ENCODE assay signal across 22 cellular contexts in genomic region chr1:222161676-222162075, GRCh38.
"Had no signal": no experiment of that assay in that cellular context is flagged by ENCODE, and none has a peak within 500 bp of the region (broad histone marks: within the 10 kb centered on the region; RNA-seq: fewer than 3 reads in every experiment).

No MANE protein-coding gene starts in this region.

- H3K27ac ChIP-seq: brain microvascular endothelial cell, colonic mucosa, heart left ventricle, neural progenitor cell, prostate gland, testis, VCaP had no signal

- H3K27me3 ChIP-seq: brain microvascular endothelial cell, colonic mucosa, heart left ventricle, neural progenitor cell, testis had no signal

- DNase-seq: activated CD4-positive, alpha-beta T cell treated with anti-CD3 and anti-CD28 coated beads, Interleukin-2, amount 50 U/mL, for 48 hours; brain microvascular endothelial cell; colonic mucosa; foreskin melanocyte; heart left ventricle; kidney glomerular epithelial cell; left ventricle myocardium superior; naive thymus-derived CD4-positive, alpha-beta T cell; right cardiac atrium; small intestine; stimulated activated CD4-positive, alpha-beta T cell treated with anti-CD3 and anti-CD28 coated beads, Interleukin-15, amount 100 ng/mL, for 24 hours; stimulated activated CD4-positive, alpha-beta T cell treated with anti-CD3 and anti-CD28 coated beads, Interleukin-2, amount 100 ng/mL, for 48 hours; stimulated activated naive CD8-positive, alpha-beta T cell treated with anti-CD3 and anti-CD28 coated beads, Interleukin-15, amount 100 ng/mL, for 72 hours; testis had no signal

- H2AFZ ChIP-seq: neural progenitor cell had no signal

- H3K27ac Mint-ChIP-seq: activated naive CD8-positive, alpha-beta T cell; activated T-helper 1 cell treated with anti-CD3 and anti-CD28 coated beads, Interleukin-12 subunit alpha, Interleukin-12 subunit beta, Interleukin-2, Interleukin-4 antibody, amounts not matched to agents 30 ng/mL and 10 ng/mL and 1 ng/mL, durations not matched to agents 14 hours and 24 hours and 36 hours; naive thymus-derived CD4-positive, alpha-beta T cell; neural progenitor cell; stimulated activated naive CD8-positive, alpha-beta T cell treated with anti-CD3 and anti-CD28 coated beads, Interleukin-15, amount 100 ng/mL, for 72 hours; T-helper 1 cell treated with Interleukin-12 subunit alpha and Interleukin-12 subunit beta and Interleukin-4 antibody, amounts not matched to agents 30 μg/mL and 1 μg/mL, for 36 hours; type B pancreatic cell had no signal

- H3K27me3 Mint-ChIP-seq: activated naive CD8-positive, alpha-beta T cell; stimulated activated naive CD8-positive, alpha-beta T cell treated with anti-CD3 and anti-CD28 coated beads, Interleukin-15, amount 100 ng/mL, for 72 hours had no signal

- ATAC-seq: heart left ventricle; left ventricle myocardium superior; naive thymus-derived CD4-positive, alpha-beta T cell; right cardiac atrium; stimulated activated naive CD8-positive, alpha-beta T cell treated with anti-CD3 and anti-CD28 coated beads, Interleukin-15, amount 100 ng/mL, for 72 hours had no signal

- H3K36me3 ChIP-seq: brain microvascular endothelial cell, colonic mucosa, heart left ventricle, neural progenitor cell, prostate gland had no signal

- H3K9ac ChIP-seq: neural progenitor cell had no signal

- H3K4me1 Mint-ChIP-seq: central memory CD8-positive, alpha-beta T cell; naive thymus-derived CD4-positive, alpha-beta T cell; neural progenitor cell; stimulated activated naive CD8-positive, alpha-beta T cell treated with anti-CD3 and anti-CD28 coated beads, Interleukin-15, amount 100 ng/mL, for 72 hours had no signal

- H3K4me3 ChIP-seq: colonic mucosa, heart left ventricle, neural progenitor cell, prostate gland, testis had no signal

- H3K9me3 Mint-ChIP-seq: activated T-helper 1 cell treated with anti-CD3 and anti-CD28 coated beads, Interleukin-12 subunit alpha, Interleukin-12 subunit beta, Interleukin-2, Interleukin-4 antibody, amounts not matched to agents 30 ng/mL and 10 ng/mL and 1 ng/mL, durations not matched to agents 14 hours and 24 hours and 36 hours; T-helper 1 cell treated with Interleukin-12 subunit alpha and Interleukin-12 subunit beta and Interleukin-4 antibody, amounts not matched to agents 30 μg/mL and 1 μg/mL, for 36 hours had no signal

- H3K4me1 ChIP-seq: colonic mucosa, heart left ventricle, neural progenitor cell, prostate gland, testis had no signal

- H3K4me2 ChIP-seq: neural progenitor cell had no signal

- H3K9me3 ChIP-seq: colonic mucosa, prostate gland, testis had no signal

- H3K4me3 Mint-ChIP-seq: activated naive CD8-positive, alpha-beta T cell; activated T-helper 1 cell treated with anti-CD3 and anti-CD28 coated beads, Interleukin-12 subunit alpha, Interleukin-12 subunit beta, Interleukin-2, Interleukin-4 antibody, amounts not matched to agents 30 ng/mL and 10 ng/mL and 1 ng/mL, durations not matched to agents 14 hours and 24 hours and 36 hours; central memory CD8-positive, alpha-beta T cell; naive thymus-derived CD4-positive, alpha-beta T cell; neural progenitor cell; stimulated activated naive CD8-positive, alpha-beta T cell treated with anti-CD3 and anti-CD28 coated beads, Interleukin-15, amount 100 ng/mL, for 72 hours; T-helper 1 cell treated with Interleukin-12 subunit alpha and Interleukin-12 subunit beta and Interleukin-4 antibody, amounts not matched to agents 30 μg/mL and 1 μg/mL, for 36 hours; type B pancreatic cell had no signal

- H3K36me3 Mint-ChIP-seq: neural progenitor cell, type B pancreatic cell had no signal
